Comparison of ENCODE assay signal across 8 cellular contexts in the genomic region with DNA sequence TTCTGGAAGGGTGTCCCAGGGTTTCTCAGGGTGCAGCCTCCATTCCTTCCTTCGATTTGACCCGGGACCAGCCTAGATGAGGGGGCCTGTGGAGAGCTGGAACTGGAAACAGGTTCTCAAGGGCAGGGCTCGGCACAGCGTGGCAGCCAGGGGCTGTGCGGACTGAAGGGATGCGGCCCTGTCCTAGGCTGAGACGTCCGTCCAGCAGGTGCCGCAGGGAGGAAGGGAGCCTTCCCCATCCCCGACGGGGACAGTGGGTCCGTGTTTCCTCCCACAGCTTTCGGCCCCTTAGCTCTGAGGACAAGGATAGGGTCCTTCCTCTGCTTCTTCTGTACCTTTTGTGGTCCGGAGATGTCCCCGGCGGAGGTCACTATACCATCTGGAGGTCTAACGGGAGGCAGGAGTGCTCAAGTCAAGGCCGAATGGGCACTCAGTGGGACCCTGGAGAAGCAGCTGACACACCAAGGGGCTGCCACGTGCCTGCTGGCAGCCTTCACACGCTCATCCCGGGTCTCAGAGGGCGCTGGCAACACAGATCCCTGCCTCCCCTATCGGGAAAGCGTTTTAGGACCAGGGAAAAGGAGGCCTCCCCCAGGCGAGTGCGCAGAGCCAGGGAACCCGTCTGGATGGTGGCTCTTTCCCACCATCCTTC. TPM values are rescaled to one million over a fixed set of nuclear protein-coding genes. Genes with fewer than 3 reads are reported as not detected.
DNase-seq lines count a peak whose midpoint lies in the region; ATAC-seq and TF ChIP-seq lines count a peak whose summit lies in the region.

No MANE protein-coding gene starts in this region.

- H4K20me1 ChIP-seq in DOHH2 (ENCODE audit: control insufficient read depth, insufficient read depth, low read depth, low read length) = 0 out of 2 replicates have a peak, but pooled peaks cover 3% of the 10 kb centered on the region
- no peaks in the 10 kb centered on the region for H4K20me1 ChIP-seq in KMS-11 (ENCODE audit: insufficient read depth)

- no peaks in the 10 kb centered on the region for H3K9me2 ChIP-seq in DOHH2 (replicated peaks; ENCODE audit: control insufficient read depth, low read length)

- no peaks in the 10 kb centered on the region for H3K9me3 ChIP-seq in DOHH2 (ENCODE audit: control insufficient read depth, insufficient read depth, low read length)
- no peaks in the 10 kb centered on the region for H3K9me3 ChIP-seq in ovary

- H3K4me2 ChIP-seq in DOHH2 (ENCODE audit: low read length) (peak overlapping the region; percentile 97), KMS-11 (peak overlapping the region; percentile 100)

- peak; percentile 30 for DNase-seq in activated CD4-positive, alpha-beta T cell treated with anti-CD3 and anti-CD28 coated beads, Interleukin-2, amount 50 U/mL, for 1 hour
- DNase-seq in ovary = peak in 3 of 5 donors; percentile 48 to 58 (median 53)

- H3K36me3 ChIP-seq in DOHH2 (ENCODE audit: control insufficient read depth, low read length) (peaks cover 26% of the 10 kb centered on the region), KMS-11 (ENCODE audit: insufficient read depth) (no peaks in the 10 kb centered on the region), ovary (no peaks in the 10 kb centered on the region)

- TF ChIP-seq EP300 in ovary (IDR thresholded peaks at IDR 0.05) = no peak

- ATAC-seq in esophagus mucosa (peak; percentile 40), GM19397 (IDR thresholded peaks at IDR 0.05; ENCODE audit: unreplicated experiment) (no peak), HG03045 (IDR thresholded peaks at IDR 0.05; ENCODE audit: unreplicated experiment) (no peak), HG03025 (IDR thresholded peaks at IDR 0.05; ENCODE audit: low FRiP score, unreplicated experiment) (no peak)

- H3K27ac ChIP-seq in DOHH2 (ENCODE audit: low read depth, low read length) (peak overlapping the region; percentile 98), KMS-11 (peak overlapping the region; percentile 92), ovary (peak overlapping the region; percentile 8 to 36)

- peak overlapping the region; percentile 63 for H2AFZ ChIP-seq in KMS-11 (ENCODE audit: low read depth)

- TF ChIP-seq POLR2A in ovary (IDR thresholded peaks at IDR 0.05) = no peak

- H3K4me1 ChIP-seq in DOHH2 (ENCODE audit: control insufficient read depth, low read length) (peaks cover 64% of the 10 kb centered on the region), KMS-11 (ENCODE audit: low read depth, poor library complexity, severe bottlenecking) (peaks cover 35% of the 10 kb centered on the region), ovary (ENCODE audit: insufficient read depth) (peaks cover 9% of the 10 kb centered on the region)

- H3K79me2 ChIP-seq in DOHH2 (ENCODE audit: control insufficient read depth, low read length) (peaks cover 19% of the 10 kb centered on the region), KMS-11 (ENCODE audit: insufficient read depth, low read depth) (peaks cover 6% of the 10 kb centered on the region; the same call in 1 of the 2 replicates)

- intact Hi-C loops in ovary (cut with DNase I) = loop anchor here in 3 of 4 donors (2.0 to 10.0 kb wide), 4 partner anchors 157 to 350 kb away; a partner anchor contains a TSS

- peaks cover 24% of the 10 kb centered on the region for H3F3A ChIP-seq in DOHH2 (ENCODE audit: control insufficient read depth, insufficient read depth)

- H3K27me3 ChIP-seq in DOHH2 (ENCODE audit: control insufficient read depth, low read length) (peaks cover 9% of the 10 kb centered on the region), KMS-11 (ENCODE audit: insufficient read depth, low read depth) (no peaks in the 10 kb centered on the region), ovary (no peaks in the 10 kb centered on the region)

- peak; percentile 21 for TF ChIP-seq CTCF in DOHH2 (IDR thresholded peaks at IDR 0.05; ENCODE audit: low read depth, low read length, poor library complexity, severe bottlenecking)
- no peak for TF ChIP-seq CTCF in KMS-11 (conservative IDR thresholded peaks at IDR 0.05; ENCODE audit: low read depth, low read length)
- peak in 1 of 3 donors; percentile 38 for TF ChIP-seq CTCF in ovary (IDR thresholded peaks at IDR 0.05)

- H3K4me3 ChIP-seq in DOHH2 (ENCODE audit: low read length) (peak overlapping the region; percentile 72), KMS-11 (IDR thresholded peaks at IDR 0.05; ENCODE audit: insufficient read depth, low read depth, low read length) (no peak overlapping the region), ovary (peak overlapping the region; percentile 29)

- 17 to 30% (median 17%) methylated on average over 27 of the region's 27 CpGs for WGBS in ovary, 3 donors

- peak overlapping the region; percentile 82 for H3K9ac ChIP-seq in KMS-11

RNA-seq across cellular contexts. Expression of a gene that starts 49.9 kb away (rescaled TPM):
- total RNA-seq in esophagus mucosa (12.8 TPM), ovary (10 to 100 TPM; 14.5 to 39.8 (median 32.4) TPM)
- 10 to 100 TPM in 1 of 2 donors, 1 to 10 TPM in 1; 6.8 to 29.7 TPM for polyA plus RNA-seq in ovary

RNA-seq across cellular contexts. Expression of a gene that starts 50.1 kb away (rescaled TPM):
- total RNA-seq in esophagus mucosa (25.1 TPM), ovary (10 to 100 TPM; 34.1 to 45.7 (median 37.0) TPM)
- 100 to 1,000 TPM in 1 of 2 donors, 10 to 100 TPM in 1; 55.4 to 130 TPM for polyA plus RNA-seq in ovary

Comparison
In these comparisons a context has a peak if more than half of its experiments do, and no peak if none do; other contexts are left out.
1. H3K27ac ChIP-seq: peak in every context shown above with its lines; median percentile 98 in DOHH2; 92 in KMS-11; 22 in ovary.